ENCODE assay signal across 20 cellular contexts in the genomic region with DNA sequence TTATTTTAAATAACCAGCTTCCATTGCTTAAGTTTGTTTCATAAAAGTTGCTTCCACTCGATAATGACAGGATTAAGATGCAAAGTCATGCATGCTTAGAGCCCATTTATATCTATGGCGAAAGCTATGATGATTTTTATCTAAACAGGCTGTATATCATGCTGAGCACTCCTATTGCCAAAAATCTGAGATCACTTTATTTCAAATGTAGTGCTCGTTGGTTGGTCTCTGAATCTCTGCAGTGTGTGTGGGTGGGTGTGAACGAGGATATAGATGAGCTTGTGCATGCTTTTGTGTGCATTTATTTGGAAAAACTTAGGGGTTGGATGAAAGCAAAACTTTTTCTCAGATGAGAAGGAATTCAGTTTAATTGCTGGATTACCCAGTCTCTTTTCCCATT. TPM values are rescaled to one million over a fixed set of nuclear protein-coding genes. Genes with fewer than 3 reads are reported as not detected.
DNase-seq lines count a peak whose midpoint lies in the region; ATAC-seq and TF ChIP-seq lines count a peak whose summit lies in the region.
"Had no signal": no experiment of that assay in that cellular context is flagged by ENCODE, and none has a peak within 500 bp of the region (broad histone marks: within the 10 kb centered on the region; RNA-seq: fewer than 3 reads in every experiment).

No MANE protein-coding gene starts in this region.

- H3K4me1 Mint-ChIP-seq in T-helper 17 cell: peaks cover 7% of the 10 kb centered on the region
- H3K4me1 Mint-ChIP-seq in nephron: peaks cover 28% of the 10 kb centered on the region
- H3K4me1 Mint-ChIP-seq: B cell, GM23338, H9 had no signal

- no peaks in the 10 kb centered on the region for H3K9me3 Mint-ChIP-seq in nephron
- H3K9me3 Mint-ChIP-seq: CD8-positive, alpha-beta T cell; H9 had no signal

- peaks cover 37% of the 10 kb centered on the region for H3K27me3 Mint-ChIP-seq in T-helper 17 cell
- peaks cover 3% of the 10 kb centered on the region for H3K27me3 Mint-ChIP-seq in nephron (ENCODE audit: low read depth)

- H3K9me3 ChIP-seq in T-helper 17 cell (ENCODE audit: control insufficient read depth, low read length, poor library complexity, severe bottlenecking) (no peaks in the 10 kb centered on the region), GM23248 (ENCODE audit: low read depth) (no peaks in the 10 kb centered on the region)
- H3K9me3 ChIP-seq: BLaER1 had no signal

- DNase-seq in T-helper 17 cell: no peak
- DNase-seq in dorsolateral prefrontal cortex: peak in 2 of 10 donors; percentile 47 to 59
- DNase-seq in effector CD8-positive, alpha-beta T cell (lab: John Stamatoyannopoulos, UW): no peak
- no peak for DNase-seq in GM23248
- DNase-seq: Caco-2; CD4-positive, CD25-positive, alpha-beta regulatory T cell; CD8-positive, alpha-beta T cell; DMS 273 treated with DMSO at 0.1 percent for 48 hours; DMS79 treated with DMSO at 0.1 percent for 48 hours; GF-D8; H9 had no signal

- in situ Hi-C loops in GM23248 (cut with MboI): no loop called here

- H3K4me3 Mint-ChIP-seq in T-helper 17 cell (no peak overlapping the region), nephron (no peak overlapping the region)
- H3K4me3 Mint-ChIP-seq: B cell; CD4-positive, CD25-positive, alpha-beta regulatory T cell; CD8-positive, alpha-beta T cell; GM23338; H9 had no signal

- intact Hi-C loops in dorsolateral prefrontal cortex (cut with DNase I): no loop called here

- H3K79me2 ChIP-seq in GM23248 (ENCODE audit: insufficient read depth): no peaks in the 10 kb centered on the region

- H3K36me3 ChIP-seq in GM23248 (ENCODE audit: low read depth): no peaks in the 10 kb centered on the region
- H3K36me3 ChIP-seq: BLaER1 had no signal

- H3F3A ChIP-seq in GM23248 (ENCODE audit: insufficient read depth): no peaks in the 10 kb centered on the region

- no peaks in the 10 kb centered on the region for H3K4me1 ChIP-seq in GM23248 (ENCODE audit: insufficient read depth)

- no peak overlapping the region for H3K9ac ChIP-seq in GM23248
- H3K9ac ChIP-seq: BLaER1 had no signal

- no peak overlapping the region for H3K4me2 ChIP-seq in GM23248 (ENCODE audit: unreplicated experiment)
- H3K4me2 ChIP-seq: BLaER1, GM23338 had no signal

- H2AFZ ChIP-seq in GM23248: no peak overlapping the region
- H2AFZ ChIP-seq: GM23338 had no signal

- 51 to 59% methylated on average over 4 of the region's 4 CpGs for WGBS in GM23248 (ENCODE audit: low coverage in 1 of 2, low lambda C conversion rate in 2 of 2, missing lambda C conversion rate in 2 of 2), 2 experiments

- no peak for TF ChIP-seq CTCF in dorsolateral prefrontal cortex (IDR thresholded peaks at IDR 0.05 in 54 of 56, conservative IDR thresholded peaks at IDR 0.05 in 2 of 56; ENCODE audit: low read depth in 1 of 56, partially characterized antibody in 56 of 56)
- no peak for TF ChIP-seq CTCF in nephron (IDR thresholded peaks at IDR 0.05; ENCODE audit: unreplicated experiment in 3 of 3)

- no peaks in the 10 kb centered on the region for H3K9me2 ChIP-seq in GM23248 (ENCODE audit: insufficient read depth)

- H3K36me3 Mint-ChIP-seq in T-helper 17 cell (ENCODE audit: low read depth) (peaks cover 7% of the 10 kb centered on the region), nephron (ENCODE audit: low read depth) (no peaks in the 10 kb centered on the region)
- H3K36me3 Mint-ChIP-seq: CD4-positive, CD25-positive, alpha-beta regulatory T cell; CD8-positive, alpha-beta T cell had no signal

- no peaks in the 10 kb centered on the region for H4K20me1 ChIP-seq in GM23248 (ENCODE audit: insufficient read depth)
- H4K20me1 ChIP-seq: BLaER1 had no signal

- ATAC-seq in T-helper 17 cell: no peak
- no peak for ATAC-seq in HG02763 (IDR thresholded peaks at IDR 0.05; ENCODE audit: unreplicated experiment)
- ATAC-seq in GM19463 (IDR thresholded peaks at IDR 0.05; ENCODE audit: unreplicated experiment): no peak
- ATAC-seq: CD8-positive, alpha-beta T cell; GM23338; HCT116 had no signal

- H3K27ac ChIP-seq in dorsolateral prefrontal cortex: peak overlapping the region in 33 of 59 donors; percentile 3 to 84 (median 64)
- H3K27ac ChIP-seq in temporal lobe (ENCODE audit: low read depth, low read length): peak overlapping the region; percentile 72
- no peak overlapping the region for H3K27ac ChIP-seq in GM23248
- H3K27ac ChIP-seq: BLaER1, C4-2B had no signal

- H3K27me3 ChIP-seq in dorsolateral prefrontal cortex (no peaks in the 10 kb centered on the region), GM23248 (replicated peaks; ENCODE audit: insufficient read depth) (peaks cover 6% of the 10 kb centered on the region; the same call in 1 of the 2 replicates)
- H3K27me3 ChIP-seq: BLaER1 had no signal

- peak overlapping the region; percentile 37 for H3K27ac Mint-ChIP-seq in T-helper 17 cell
- peak overlapping the region; percentile 7 to 94 (median 77) for H3K27ac Mint-ChIP-seq in nephron
- H3K27ac Mint-ChIP-seq: B cell; CD8-positive, alpha-beta T cell; GM23338 had no signal

- H3K4me3 ChIP-seq in dorsolateral prefrontal cortex: no peak overlapping the region
- H3K4me3 ChIP-seq in GM23248: no peak overlapping the region
- H3K4me3 ChIP-seq: BLaER1, GM23338 had no signal

RNA-seq across cellular contexts. Expression of a gene that starts 27.0 kb away (rescaled TPM):
- 100 to 1,000 TPM; 156 to 163 TPM for total RNA-seq in T-helper 17 cell
- 100 to 1,000 TPM; 101 to 209 (median 139) TPM for total RNA-seq in dorsolateral prefrontal cortex
- total RNA-seq in temporal lobe: 108 TPM
- 38.4 and 55.8 TPM in 2 replicates for total RNA-seq in GM23248 (2014; rRNA removed; shearing (Covaris generic))
- polyA plus RNA-seq in GM23248 (2016; fragmentation: Nextera tagmentation; extraction: Ambion mirVana): 51.2 and 61.5 TPM in 2 replicates

RNA-seq across cellular contexts. Expression of a gene that starts 59.5 kb away (rescaled TPM):
- total RNA-seq in T-helper 17 cell: under 1 TPM; 0.35 to 0.37 TPM
- total RNA-seq in dorsolateral prefrontal cortex: 10 to 100 TPM; 19.0 to 43.3 (median 29.8) TPM
- 73.0 TPM for total RNA-seq in temporal lobe
- 0.43 TPM in 1 of 2 replicates, not detected in the other for total RNA-seq in GM23248 (2014; rRNA removed; shearing (Covaris generic))
- 0.05 and 0.06 TPM in 2 replicates for polyA plus RNA-seq in GM23248 (2016; fragmentation: Nextera tagmentation; extraction: Ambion mirVana)

Comparison
In these comparisons a context has a peak if more than half of its experiments do, and no peak if none do; other contexts are left out.
1. RNA of a gene that starts 59.5 kb away (total RNA-seq): 73.0 TPM in temporal lobe (single experiment) and 19.0 to 43.3 TPM in dorsolateral prefrontal cortex; 0.43 TPM in GM23248 and 0.35 to 0.37 TPM in T-helper 17 cell; every median in the first group is over 10 times any median in the second.